ENCODE assay signal across 2 cellular contexts in genomic region chr1:203508463-203508862, GRCh38.
TF ChIP-seq lines count a peak whose summit lies in the region.

No MANE protein-coding gene starts in this region.

TF ChIP-seq in H1, 55 proteins besides CTCF, POLR2A, EP300 and RAD21:
- TF ChIP-seq SUZ12 (IDR thresholded peaks at IDR 0.05; ENCODE audit: low read length) (no peak), CHD2 (IDR thresholded peaks at IDR 0.05; ENCODE audit: low read length) (no peak), RFX5 (IDR thresholded peaks at IDR 0.05; ENCODE audit: borderline replicate concordance, low read depth, low read length) (no peak), SIRT6 (IDR thresholded peaks at IDR 0.05; ENCODE audit: low read length) (no peak), NANOG (IDR thresholded peaks at IDR 0.05; ENCODE audit: insufficient read depth, low read depth, low read length, poor library complexity, severe bottlenecking) (no peak), PHF8 (conservative IDR thresholded peaks at IDR 0.05; ENCODE audit: low read depth, low read length) (no peak), RBBP5 (IDR thresholded peaks at IDR 0.05; ENCODE audit: borderline replicate concordance, low read depth, low read length) (no peak), TAF1 (IDR thresholded peaks at IDR 0.05; ENCODE audit: low read depth, low read length) (no peak), ATF3 (IDR thresholded peaks at IDR 0.05; ENCODE audit: insufficient read depth, low read depth, low read length) (no peak), ATF2 (IDR thresholded peaks at IDR 0.05; ENCODE audit: low read length) (no peak), GTF2F1 (IDR thresholded peaks at IDR 0.05; ENCODE audit: borderline replicate concordance, low read depth, low read length) (no peak), JUND (IDR thresholded peaks at IDR 0.05; ENCODE audit: low read length) (no peak), SP2 (IDR thresholded peaks at IDR 0.05; ENCODE audit: low read length) (no peak), RXRA (IDR thresholded peaks at IDR 0.05; ENCODE audit: insufficient read depth, low read depth, low read length) (no peak), HDAC6 (IDR thresholded peaks at IDR 0.05; ENCODE audit: low read depth, low read length) (no peak), MAX (IDR thresholded peaks at IDR 0.05) (no peak), BACH1 (IDR thresholded peaks at IDR 0.05; ENCODE audit: low read length) (no peak), E2F6 (IDR thresholded peaks at IDR 0.05) (no peak), YY1 (IDR thresholded peaks at IDR 0.05; ENCODE audit: low read depth, low read length) (no peak), SRF (IDR thresholded peaks at IDR 0.05; ENCODE audit: low read depth, low read length) (no peak)

TF ChIP-seq in liver, 16 proteins besides CTCF, POLR2A, EP300 and RAD21:
- TF ChIP-seq EGR1 (IDR thresholded peaks at IDR 0.05; ENCODE audit: low read depth in 2 of 2) (no peak), HNF4A (conservative IDR thresholded peaks at IDR 0.05) (peak; percentile 5 to 9)
TF ChIP-seq in liver: peak in this region for 1.
